8 cellular contexts compared by ENCODE assay signal in genomic region chr7:50817561-50817960, GRCh38.
"Had no signal": no experiment of that assay in that cellular context is flagged by ENCODE, and none has a peak within 500 bp of the region (broad histone marks: within the 10 kb centered on the region; RNA-seq: fewer than 3 reads in every experiment).

No MANE protein-coding gene starts in this region.

- H3K4me2 ChIP-seq: KMS-11 had no signal

- FAIRE-seq: HepG2, HTR-8/SVneo, K562 had no signal

- ATAC-seq: HepG2, K562 had no signal

- H3K4me3 ChIP-seq: K562 had no signal

- DNase-seq: IMR-90, KBM-7, KG1 had no signal

- H3K27ac ChIP-seq: HL-60, KMS-11 had no signal

- H3K9ac ChIP-seq: KMS-11 had no signal
